Comparison of ENCODE assay signal across 12 cellular contexts in the genomic region with DNA sequence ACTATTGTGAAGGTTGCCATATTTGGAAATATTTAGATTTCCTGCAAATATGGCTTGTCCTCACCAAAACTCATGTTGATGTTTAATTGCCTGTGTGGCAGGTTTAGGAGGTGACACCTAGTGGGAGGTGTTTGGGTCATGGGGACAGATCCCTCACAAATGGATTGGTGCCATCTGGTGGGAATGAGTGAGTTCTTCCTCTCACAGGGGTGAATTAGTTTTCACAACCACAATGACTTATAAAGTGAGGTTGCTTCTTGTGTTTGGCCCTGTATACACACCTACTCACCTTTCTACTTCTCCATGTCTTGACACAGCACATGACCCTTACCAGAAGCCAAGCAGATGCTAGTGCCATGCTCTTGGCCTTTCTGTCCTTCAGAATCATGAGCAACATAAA. TPM values are rescaled to one million over a fixed set of nuclear protein-coding genes. Genes with fewer than 3 reads are reported as not detected.
A peak's percentile ranks its signal among the peaks of the same experiment; 100 is the strongest.
DNase-seq lines count a peak whose midpoint lies in the region; ATAC-seq and TF ChIP-seq lines count a peak whose summit lies in the region.
"Had no signal": no experiment of that assay in that cellular context is flagged by ENCODE, and none has a peak within 500 bp of the region (broad histone marks: within the 10 kb centered on the region; RNA-seq: fewer than 3 reads in every experiment).

No MANE protein-coding gene starts in this region.

- intact Hi-C loops in left ventricle myocardium inferior (cut with micrococcal nuclease), result loop anchor here (10.0 kb wide), 1 partner anchor 231 kb away; no protein-coding TSS in a partner anchor
- intact Hi-C loops in heart right ventricle (cut with DNase I), result loop anchor here in 2 of 10 donors (5.0 to 10.0 kb wide), 2 partner anchors 231 to 233 kb away; no protein-coding TSS in a partner anchor

- peaks cover 3% of the 10 kb centered on the region for H3K4me1 ChIP-seq in left ventricle myocardium inferior
- H3K4me1 ChIP-seq in heart right ventricle, result no peaks in the 10 kb centered on the region
- H3K4me1 ChIP-seq: heart left ventricle had no signal

- peaks cover 7% of the 10 kb centered on the region for H3K9me3 ChIP-seq in left ventricle myocardium inferior (replicated peaks)
- peaks cover 0 to 5% (median 0%) of the 10 kb centered on the region in 11 donors for H3K9me3 ChIP-seq in heart right ventricle

- H3K36me3 ChIP-seq in left ventricle myocardium inferior, result no peaks in the 10 kb centered on the region
- no peaks in the 10 kb centered on the region for H3K36me3 ChIP-seq in heart right ventricle
- H3K36me3 ChIP-seq: heart left ventricle had no signal

- H3K27me3 Mint-ChIP-seq in stimulated activated naive CD8-positive, alpha-beta T cell treated with anti-CD3 and anti-CD28 coated beads, Interleukin-15, amount 100 ng/mL, for 72 hours, result no peaks in the 10 kb centered on the region

- H3K4me3 ChIP-seq in left ventricle myocardium inferior (no peak overlapping the region), heart right ventricle (no peak overlapping the region)
- H3K4me3 ChIP-seq: heart left ventricle had no signal

- H3K4me3 Mint-ChIP-seq in stimulated activated naive CD8-positive, alpha-beta T cell treated with anti-CD3 and anti-CD28 coated beads, Interleukin-15, amount 100 ng/mL, for 72 hours, result no peak overlapping the region
- H3K4me3 Mint-ChIP-seq: activated naive CD8-positive, alpha-beta T cell treated with anti-CD3 and anti-CD28 coated beads, Interleukin-2, amount 10 ng/mL, durations not matched to agents 7 days and 5 days had no signal

- TF ChIP-seq CTCF in left ventricle myocardium inferior (IDR thresholded peaks at IDR 0.05; ENCODE audit: borderline replicate concordance), result peak; percentile 16
- peak in 4 of 9 donors; percentile 20 to 36 (median 28) for TF ChIP-seq CTCF in heart right ventricle (IDR thresholded peaks at IDR 0.05)

- H3K27ac ChIP-seq in left ventricle myocardium inferior (replicated peaks) (no peak overlapping the region), heart right ventricle (no peak overlapping the region)
- H3K27ac ChIP-seq: heart left ventricle had no signal

- no peaks in the 10 kb centered on the region for H3K9me3 Mint-ChIP-seq in stimulated activated naive CD8-positive, alpha-beta T cell treated with anti-CD3 and anti-CD28 coated beads, Interleukin-15, amount 100 ng/mL, for 72 hours
- H3K9me3 Mint-ChIP-seq: activated naive CD8-positive, alpha-beta T cell treated with anti-CD3 and anti-CD28 coated beads, Interleukin-2, amount 10 ng/mL, durations not matched to agents 7 days and 5 days had no signal

- no peaks in the 10 kb centered on the region for H3K4me1 Mint-ChIP-seq in stimulated activated naive CD8-positive, alpha-beta T cell treated with anti-CD3 and anti-CD28 coated beads, Interleukin-15, amount 100 ng/mL, for 72 hours
- H3K4me1 Mint-ChIP-seq: activated naive CD8-positive, alpha-beta T cell treated with anti-CD3 and anti-CD28 coated beads, Interleukin-2, amount 10 ng/mL, durations not matched to agents 7 days and 5 days had no signal

- no peak for DNase-seq in left ventricle myocardium inferior
- DNase-seq in heart right ventricle, result no peak
- DNase-seq in OCI-M1 (lab: John Stamatoyannopoulos, UW), result peak; percentile 66
- peak in 1 of 2 donors; percentile 13 for DNase-seq in stimulated activated naive CD8-positive, alpha-beta T cell treated with anti-CD3 and anti-CD28 coated beads, Interleukin-15, amount 100 ng/mL, for 72 hours
- no peak for DNase-seq in NOMO-1 (lab: John Stamatoyannopoulos, UW; ENCODE audit: unreplicated experiment in 2 of 2)
- no peak for DNase-seq in cortex of kidney (lab: John Stamatoyannopoulos, UW)
- DNase-seq: activated naive CD8-positive, alpha-beta T cell treated with anti-CD3 and anti-CD28 coated beads, Interleukin-2, amount 10 ng/mL, durations not matched to agents 7 days and 5 days; heart left ventricle; occipital lobe; SIG-M5 had no signal

- H3K27ac Mint-ChIP-seq in stimulated activated naive CD8-positive, alpha-beta T cell treated with anti-CD3 and anti-CD28 coated beads, Interleukin-15, amount 100 ng/mL, for 72 hours, result no peak overlapping the region
- H3K27ac Mint-ChIP-seq: activated naive CD8-positive, alpha-beta T cell treated with anti-CD3 and anti-CD28 coated beads, Interleukin-2, amount 10 ng/mL, durations not matched to agents 7 days and 5 days had no signal

- H3K27me3 ChIP-seq in left ventricle myocardium inferior (ENCODE audit: low read depth) (no peaks in the 10 kb centered on the region), heart right ventricle (no peaks in the 10 kb centered on the region)
- H3K27me3 ChIP-seq: heart left ventricle had no signal

- no peak for ATAC-seq in heart right ventricle
- ATAC-seq in HG02642 (IDR thresholded peaks at IDR 0.05; ENCODE audit: poor library complexity, unreplicated experiment), result peak; percentile 85
- peak; percentile 79 for ATAC-seq in stimulated activated naive CD8-positive, alpha-beta T cell treated with anti-CD3 and anti-CD28 coated beads, Interleukin-15, amount 100 ng/mL, for 72 hours
- no peak for ATAC-seq in HG02870 (IDR thresholded peaks at IDR 0.05; ENCODE audit: unreplicated experiment)
- ATAC-seq: heart left ventricle had no signal

RNA-seq across cellular contexts. Expression of gene ISOC1, which starts 41.1 kb away (rescaled TPM):
- 112 TPM for total RNA-seq in left ventricle myocardium inferior
- 100 to 1,000 TPM in 1 of 10 donors, 10 to 100 TPM in 9; 59.6 to 102 (median 81.0) TPM for total RNA-seq in heart right ventricle
- polyA plus RNA-seq in heart right ventricle, result 10 to 100 TPM; 30.4 to 40.3 TPM

Comparison
In these comparisons a context has a peak if more than half of its experiments do, and no peak if none do; other contexts are left out.
1. ATAC-seq: peak in HG02642 (single experiment) and stimulated activated naive CD8-positive, alpha-beta T cell treated with anti-CD3 and anti-CD28 coated beads, Interleukin-15, amount 100 ng/mL, for 72 hours (single experiment); none in heart right ventricle (0 of 8) and HG02870 (single experiment).